11 cellular contexts compared by ENCODE assay signal in genomic region chr3:191296041-191296541, GRCh38. TPM values are rescaled to one million over a fixed set of nuclear protein-coding genes. Genes with fewer than 3 reads are reported as not detected.
DNase-seq lines count a peak whose midpoint lies in the region; ATAC-seq and TF ChIP-seq lines count a peak whose summit lies in the region.
"Had no signal": no experiment of that assay in that cellular context is flagged by ENCODE, and none has a peak within 500 bp of the region (broad histone marks: within the 10 kb centered on the region; RNA-seq: fewer than 3 reads in every experiment).

No MANE protein-coding gene starts in this region.

- H3K36me3 ChIP-seq in A673 (ENCODE audit: insufficient read depth, low read length, poor library complexity, severe bottlenecking) (no peaks in the 10 kb centered on the region), H7 (replicated peaks; ENCODE audit: control insufficient read depth, insufficient read depth, low read length) (no peaks in the 10 kb centered on the region)

- H3K4me1 ChIP-seq in A673 (ENCODE audit: insufficient read depth, low read length, poor library complexity, severe bottlenecking) = no peaks in the 10 kb centered on the region

- TF ChIP-seq CTCF in GM13976 (IDR thresholded peaks at IDR 0.05; ENCODE audit: borderline replicate concordance, control extremely low read depth, extremely low read depth, insufficient read depth, missing control alignments) (no peak), A673 (conservative IDR thresholded peaks at IDR 0.05; ENCODE audit: low read depth, low read length) (no peak)

- peaks cover 0 to 11% (median 0%) of the 10 kb centered on the region in 3 donors for H3K27me3 Mint-ChIP-seq in immature natural killer cell (ENCODE audit: low read depth in 3 of 3)

- peak; percentile 80 for ATAC-seq in GM21390 (IDR thresholded peaks at IDR 0.05; ENCODE audit: unreplicated experiment)
- peak; percentile 86 for ATAC-seq in HG03139 (IDR thresholded peaks at IDR 0.05; ENCODE audit: unreplicated experiment)

- no peaks in the 10 kb centered on the region for H3K36me3 Mint-ChIP-seq in immature natural killer cell

- H3K4me3 ChIP-seq in A673 (ENCODE audit: low read depth, low read length, poor library complexity, severe bottlenecking) (no peak overlapping the region), H7 (ENCODE audit: insufficient read depth, low read depth, low read length) (no peak overlapping the region)
- H3K4me3 ChIP-seq: PC-9 had no signal

- intact Hi-C loops in A673 (cut with micrococcal nuclease; ENCODE audit: unreplicated experiment) = no loop called here

- no peak overlapping the region for H3K27ac Mint-ChIP-seq in immature natural killer cell

- POLR2A ChIA-PET in A673 (lab: Charles Lee; ENCODE audit: low non-redundant PET) = interaction anchor here (0.6 kb wide), 1 partner anchor 9 kb away, joined by 3 read pairs; no protein-coding TSS in a partner anchor

- H3K27me3 ChIP-seq in A673 (replicated peaks; ENCODE audit: insufficient read depth, low read depth, low read length, poor library complexity) = no peaks in the 10 kb centered on the region
- H3K27me3 ChIP-seq in H7 (ENCODE audit: control insufficient read depth, insufficient read depth, low read length) = no peaks in the 10 kb centered on the region

- CTCF ChIA-PET in A673 (lab: Charles Lee) = no interaction called here

- no peak overlapping the region for H3K4me3 Mint-ChIP-seq in immature natural killer cell

- DNase-seq in GM13976 (ENCODE audit: low spot score) (peak; percentile 47), SIG-M5 treated with dmso at 0.1 percent for 504 hours (lab: John Stamatoyannopoulos, UW; ENCODE audit: unreplicated experiment) (peak; percentile 68), immature natural killer cell (no peak), NCI-H526 treated with DMSO at 0.1 percent for 48 hours (lab: John Stamatoyannopoulos, UW) (no peak), A673 (ENCODE audit: low spot score) (no peak), H7 (no peak)
- DNase-seq: effector memory CD4-positive, alpha-beta T cell had no signal

- BruUV-seq in A673 (replicated peaks; lab: Mats Ljungman, UMichigan) = no TSS peak

- H3K27ac ChIP-seq in A673 (ENCODE audit: low read depth, low read length, poor library complexity, severe bottlenecking) = no peak overlapping the region
- H3K27ac ChIP-seq: PC-9 had no signal

- H3K9me3 ChIP-seq in A673 (ENCODE audit: low read depth, low read length, poor library complexity, severe bottlenecking) = no peaks in the 10 kb centered on the region

- in situ Hi-C loops in GM13976 (cut with MboI; ENCODE audit: low sequenced_read_pairs, unreplicated experiment) = no loop called here

- H3K4me1 Mint-ChIP-seq in immature natural killer cell = peaks cover 0 to under 1% of the 10 kb centered on the region in 2 donors

- H3K9me3 Mint-ChIP-seq in immature natural killer cell = peaks cover 0 to 3% (median 0%) of the 10 kb centered on the region in 6 donors

RNA-seq across cellular contexts. Expression of gene CCDC50, which starts 33.1 kb away (rescaled TPM):
- 10 to 100 TPM; 11.1 to 19.8 (median 15.9) TPM for polyA plus RNA-seq in immature natural killer cell
- 77.2 and 77.7 TPM in 2 replicates for total RNA-seq in A673 (2021)
- 23.9 and 38.9 TPM in 2 replicates for total RNA-seq in H7 (2014; rRNA removed; shearing (Covaris generic))

RNA-seq across cellular contexts. Expression of gene UTS2B, which starts 34.2 kb away (rescaled TPM):
- polyA plus RNA-seq in immature natural killer cell = not detected
- total RNA-seq in A673 (2021) = 2.4 and 4.7 TPM in 2 replicates
- total RNA-seq in H7 (2014; rRNA removed; shearing (Covaris generic)) = 0.28 TPM in 1 of 2 replicates, not detected in the other
- total RNA-seq: liver had no signal

Comparison
In these comparisons a context has a peak if more than half of its experiments do, and no peak if none do; other contexts are left out.
1. DNase-seq: peak in GM13976 (single experiment) and SIG-M5 treated with dmso at 0.1 percent for 504 hours (single experiment); none in immature natural killer cell (0 of 3), NCI-H526 treated with DMSO at 0.1 percent for 48 hours (single experiment), A673 (single experiment) and H7 (single experiment).